24 cellular contexts compared by ENCODE assay signal in the genomic region with DNA sequence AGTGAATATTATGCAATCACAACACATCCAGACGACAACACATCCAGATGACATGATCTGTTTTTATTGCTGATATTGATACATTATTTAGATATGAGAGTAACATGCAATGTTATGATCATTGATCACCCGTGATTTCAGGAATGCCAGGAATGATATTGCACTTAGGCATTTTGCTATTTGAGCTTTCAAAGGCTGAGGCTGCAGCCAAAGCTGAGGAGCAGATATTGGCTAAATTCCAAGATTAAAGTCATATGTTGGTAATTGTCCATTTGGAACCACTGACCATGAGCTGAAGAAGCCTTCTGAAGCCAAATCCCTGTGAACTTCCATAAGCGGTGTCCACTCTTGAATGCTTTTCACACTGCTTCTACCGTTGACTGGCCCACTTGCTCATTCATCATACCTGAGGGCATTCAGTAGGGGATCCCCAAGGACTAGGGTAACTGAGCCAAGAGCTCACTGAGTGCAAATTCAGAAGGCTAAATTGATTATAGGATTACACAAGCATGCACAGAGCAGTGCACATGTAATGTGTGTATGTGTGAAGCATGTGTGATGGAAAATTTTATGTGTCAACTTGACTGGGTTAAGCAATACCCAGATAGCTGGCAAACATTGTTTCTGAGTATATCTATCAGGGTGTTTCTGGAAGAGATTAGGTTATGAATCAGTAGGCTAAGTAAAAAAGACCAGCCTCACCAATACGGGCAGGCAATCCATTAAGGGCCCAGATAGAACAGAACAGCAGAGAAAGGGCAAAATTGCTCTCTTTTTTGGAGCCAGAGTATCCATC.
"Had no signal": no experiment of that assay in that cellular context is flagged by ENCODE, and none has a peak within 500 bp of the region (broad histone marks: within the 10 kb centered on the region; RNA-seq: fewer than 3 reads in every experiment).

No MANE protein-coding gene starts in this region.

- ATAC-seq: activated CD8-positive, alpha-beta memory T cell treated with anti-CD3 and anti-CD28 coated beads, Interleukin-2, amount 10 ng/mL, durations not matched to agents 7 days and 5 days; activated T-helper 17 cell treated with anti-CD3 and anti-CD28 coated beads, Interleukin-2, amount 50 U/mL, for 72 hours; body of pancreas; gastrocnemius medialis; heart left ventricle; naive thymus-derived CD4-positive, alpha-beta T cell; psoas muscle; upper lobe of right lung had no signal

- H3K36me3 ChIP-seq: gastrocnemius medialis, heart left ventricle, ovary, stomach, thoracic aorta, upper lobe of right lung had no signal

- H3K27me3 ChIP-seq: body of pancreas, gastrocnemius medialis, heart left ventricle, ovary, stomach, upper lobe of right lung had no signal

- H3K4me3 ChIP-seq: body of pancreas, dorsolateral prefrontal cortex, gastrocnemius medialis, heart left ventricle, ovary, psoas muscle, stomach, thoracic aorta, upper lobe of right lung had no signal

- DNase-seq: activated CD4-positive, alpha-beta memory T cell treated with anti-CD3 and anti-CD28 coated beads for 36 hours; activated CD8-positive, alpha-beta memory T cell treated with anti-CD3 and anti-CD28 coated beads, Interleukin-2, amount 10 ng/mL, durations not matched to agents 7 days and 5 days; activated naive CD4-positive, alpha-beta T cell; activated naive CD8-positive, alpha-beta T cell treated with anti-CD3 and anti-CD28 coated beads for 36 hours; amygdala; body of pancreas; caudate nucleus; dorsolateral prefrontal cortex; gastrocnemius medialis; heart left ventricle; naive thymus-derived CD4-positive, alpha-beta T cell; ovary; psoas muscle; small intestine; stimulated activated CD4-positive, alpha-beta T cell treated with anti-CD3 and anti-CD28 coated beads, Interleukin-15, amount 100 ng/mL, for 24 hours; stimulated activated CD4-positive, alpha-beta T cell treated with anti-CD3 and anti-CD28 coated beads, Interleukin-4, amount 100 ng/mL, for 1 hour; stomach; T-helper 2 cell; upper lobe of right lung had no signal

- H3K27ac ChIP-seq: body of pancreas, dorsolateral prefrontal cortex, epithelial cell of prostate, gastrocnemius medialis, heart left ventricle, ovary, psoas muscle, stomach, thoracic aorta, upper lobe of right lung, VCaP had no signal

- H3K4me1 ChIP-seq: body of pancreas, gastrocnemius medialis, stomach, upper lobe of right lung had no signal

- H3K4me3 Mint-ChIP-seq: activated CD4-positive, alpha-beta memory T cell treated with anti-CD3 and anti-CD28 coated beads for 36 hours; activated CD8-positive, alpha-beta memory T cell treated with anti-CD3 and anti-CD28 coated beads, Interleukin-2, amount 10 ng/mL, durations not matched to agents 7 days and 5 days; activated naive CD8-positive, alpha-beta T cell treated with anti-CD3 and anti-CD28 coated beads for 36 hours; activated T-helper 17 cell treated with anti-CD3 and anti-CD28 coated beads, Interleukin-2, amount 50 U/mL, for 72 hours; memory B cell; naive thymus-derived CD4-positive, alpha-beta T cell had no signal

- H3K9me3 Mint-ChIP-seq: activated CD4-positive, alpha-beta memory T cell treated with anti-CD3 and anti-CD28 coated beads for 36 hours; activated naive CD8-positive, alpha-beta T cell treated with anti-CD3 and anti-CD28 coated beads for 36 hours; activated T-helper 17 cell treated with anti-CD3 and anti-CD28 coated beads, Interleukin-2, amount 50 U/mL, for 72 hours; memory B cell had no signal

- H3K27ac Mint-ChIP-seq: activated CD4-positive, alpha-beta memory T cell treated with anti-CD3 and anti-CD28 coated beads for 36 hours; activated CD8-positive, alpha-beta memory T cell treated with anti-CD3 and anti-CD28 coated beads, Interleukin-2, amount 10 ng/mL, durations not matched to agents 7 days and 5 days; activated naive CD8-positive, alpha-beta T cell treated with anti-CD3 and anti-CD28 coated beads for 36 hours; activated T-helper 17 cell treated with anti-CD3 and anti-CD28 coated beads, Interleukin-2, amount 50 U/mL, for 72 hours; memory B cell; naive thymus-derived CD4-positive, alpha-beta T cell had no signal

- H3K4me1 Mint-ChIP-seq: activated CD8-positive, alpha-beta memory T cell treated with anti-CD3 and anti-CD28 coated beads, Interleukin-2, amount 10 ng/mL, durations not matched to agents 7 days and 5 days; activated naive CD8-positive, alpha-beta T cell treated with anti-CD3 and anti-CD28 coated beads for 36 hours; activated T-helper 17 cell treated with anti-CD3 and anti-CD28 coated beads, Interleukin-2, amount 50 U/mL, for 72 hours; memory B cell; naive thymus-derived CD4-positive, alpha-beta T cell had no signal

- H3K36me3 Mint-ChIP-seq: activated CD4-positive, alpha-beta memory T cell treated with anti-CD3 and anti-CD28 coated beads for 36 hours; activated CD8-positive, alpha-beta memory T cell treated with anti-CD3 and anti-CD28 coated beads, Interleukin-2, amount 10 ng/mL, durations not matched to agents 7 days and 5 days; activated naive CD8-positive, alpha-beta T cell treated with anti-CD3 and anti-CD28 coated beads for 36 hours; memory B cell; naive thymus-derived CD4-positive, alpha-beta T cell had no signal

- H3K27me3 Mint-ChIP-seq: activated CD8-positive, alpha-beta memory T cell treated with anti-CD3 and anti-CD28 coated beads, Interleukin-2, amount 10 ng/mL, durations not matched to agents 7 days and 5 days; activated naive CD8-positive, alpha-beta T cell treated with anti-CD3 and anti-CD28 coated beads for 36 hours had no signal
